Comparison of ENCODE assay signal across 1 cellular context in genomic region chr2:98795903-98796676, GRCh38.
TF ChIP-seq lines count a peak whose summit lies in the region.

No MANE protein-coding gene starts in this region.

TF ChIP-seq in HepG2, 621 proteins besides CTCF, POLR2A, EP300 and RAD21 (continued from another document and continues in another):
- TF ChIP-seq ZBTB2 (CRISPR knock-in tag; IDR thresholded peaks at IDR 0.05; ENCODE audit: low read depth) (0 out of 2 replicates have a peak, but pooled peaks have one; percentile 39), ZSCAN12 (CRISPR knock-in tag; IDR thresholded peaks at IDR 0.05) (0 out of 2 replicates have a peak, but pooled peaks have one; percentile 12), MAX (IDR thresholded peaks at IDR 0.05) (peak; percentile 93), ZNF317 (CRISPR knock-in tag; IDR thresholded peaks at IDR 0.05) (peak; percentile 58; the same call in 1 of the 2 replicates), GTF2F1 (IDR thresholded peaks at IDR 0.05; ENCODE audit: low read length) (0 out of 2 replicates have a peak, but pooled peaks have one; percentile 36), NFE2L1 (CRISPR knock-in tag; IDR thresholded peaks at IDR 0.05; ENCODE audit: borderline replicate concordance) (no peak), KLF15 (CRISPR knock-in tag; IDR thresholded peaks at IDR 0.05; ENCODE audit: borderline replicate concordance) (no peak), TERF1 (CRISPR knock-in tag; IDR thresholded peaks at IDR 0.05) (no peak), ZNF710 (CRISPR knock-in tag; IDR thresholded peaks at IDR 0.05; ENCODE audit: borderline replicate concordance) (peak; percentile 88; the same call in 1 of the 2 replicates), TEAD3 (CRISPR knock-in tag; optimal IDR thresholded peaks at IDR 0.05; ENCODE audit: borderline replicate concordance) (peak; percentile 93), MNT (IDR thresholded peaks at IDR 0.05) (peak; percentile 52), ZBTB21 (CRISPR knock-in tag; IDR thresholded peaks at IDR 0.05) (peak; percentile 70; the same call in 1 of the 2 replicates), JUND (CRISPR knock-in tag; IDR thresholded peaks at IDR 0.05) (peak; percentile 73; the same call in 1 of the 2 replicates), REST (IDR thresholded peaks at IDR 0.05; ENCODE audit: borderline replicate concordance in 1 of 2, low read depth in 1 of 2, low read length in 2 of 2) (peak in 1 of 2 experiments; percentile 55; a peak in 1 of 4 replicates), HNRNPUL1 (IDR thresholded peaks at IDR 0.05; ENCODE audit: low read depth, low read length) (no peak), ZBTB33 (CRISPR knock-in tag; IDR thresholded peaks at IDR 0.05) (peak; percentile 86), HOXA3 (CRISPR knock-in tag; IDR thresholded peaks at IDR 0.05) (peak; percentile 92), AKAP8 (CRISPR knock-in tag; IDR thresholded peaks at IDR 0.05) (peak; percentile 86; the same call in 1 of the 2 replicates), EHMT2 (IDR thresholded peaks at IDR 0.05; ENCODE audit: borderline replicate concordance, low read depth, low read length) (peak; percentile 79; the same call in 1 of the 2 replicates), KDM6A (CRISPR knock-in tag; IDR thresholded peaks at IDR 0.05; ENCODE audit: low read depth) (peak; percentile 94), HMG20B (CRISPR knock-in tag; conservative IDR thresholded peaks at IDR 0.05) (peak; percentile 88), CEBPB (IDR thresholded peaks at IDR 0.05; ENCODE audit: borderline replicate concordance, low read depth, low read length) (peak; percentile 96), ZNF891 (CRISPR knock-in tag; IDR thresholded peaks at IDR 0.05) (peak; percentile 77; the same call in 1 of the 2 replicates), SIX4 (CRISPR knock-in tag; IDR thresholded peaks at IDR 0.05) (peak; percentile 77), FIP1L1 (IDR thresholded peaks at IDR 0.05; ENCODE audit: borderline replicate concordance, insufficient read depth, low read depth, low read length) (no peak), PHF5A (CRISPR knock-in tag; IDR thresholded peaks at IDR 0.05; ENCODE audit: low read depth, unreplicated experiment) (peak; percentile 23), FOXA1 (IDR thresholded peaks at IDR 0.05) (no peak), FOXA1 (CRISPR knock-in tag; IDR thresholded peaks at IDR 0.05) (peak; percentile 83), MEF2D (CRISPR knock-in tag; IDR thresholded peaks at IDR 0.05) (no peak; the same call in none of the 2 replicates), SNAI1 (CRISPR knock-in tag; IDR thresholded peaks at IDR 0.05; ENCODE audit: borderline replicate concordance) (peak; percentile 91; the same call in 1 of the 2 replicates), ZNF629 (CRISPR knock-in tag; conservative IDR thresholded peaks at IDR 0.05) (0 out of 2 replicates have a peak, but pooled peaks have one; percentile 43), HOMEZ (CRISPR knock-in tag; IDR thresholded peaks at IDR 0.05; ENCODE audit: low read depth) (peak; percentile 78; the same call in 1 of the 2 replicates), NFYB (CRISPR knock-in tag; IDR thresholded peaks at IDR 0.05) (no peak), TGIF2 (CRISPR knock-in tag; IDR thresholded peaks at IDR 0.05) (peak; percentile 71), ZNF577 (CRISPR knock-in tag; IDR thresholded peaks at IDR 0.05; ENCODE audit: borderline replicate concordance, low read depth) (no peak), ZNF274 (CRISPR knock-in tag; IDR thresholded peaks at IDR 0.05) (peak; percentile 68; the same call in 1 of the 2 replicates), YEATS2 (CRISPR knock-in tag; IDR thresholded peaks at IDR 0.05; ENCODE audit: borderline replicate concordance) (peak; percentile 84), ZNF704 (CRISPR knock-in tag; IDR thresholded peaks at IDR 0.05; ENCODE audit: borderline replicate concordance) (no peak), ZNF670 (CRISPR knock-in tag; IDR thresholded peaks at IDR 0.05; ENCODE audit: borderline replicate concordance) (peak; percentile 80; the same call in 1 of the 2 replicates), MAFF (IDR thresholded peaks at IDR 0.05; ENCODE audit: low read depth, low read length) (peak; percentile 25; the same call in 1 of the 2 replicates), RFXANK (CRISPR knock-in tag; IDR thresholded peaks at IDR 0.05) (peak; percentile 90), POGK (CRISPR knock-in tag; conservative IDR thresholded peaks at IDR 0.05) (peak; percentile 88), ZNF768 (CRISPR knock-in tag; IDR thresholded peaks at IDR 0.05) (peak; percentile 27; the same call in 1 of the 2 replicates), ZNF709 (CRISPR knock-in tag; IDR thresholded peaks at IDR 0.05) (no peak), MTF1 (CRISPR knock-in tag; IDR thresholded peaks at IDR 0.05) (no peak), DMAP1 (CRISPR knock-in tag; IDR thresholded peaks at IDR 0.05) (peak; percentile 92), PRMT3 (CRISPR knock-in tag; IDR thresholded peaks at IDR 0.05; ENCODE audit: borderline replicate concordance, low read depth) (peak; percentile 91; the same call in 1 of the 2 replicates), NONO (IDR thresholded peaks at IDR 0.05) (no peak), NONO (CRISPR knock-in tag; conservative IDR thresholded peaks at IDR 0.05) (peak; percentile 92), ZNF460 (CRISPR knock-in tag; IDR thresholded peaks at IDR 0.05; ENCODE audit: borderline replicate concordance) (peak; percentile 59; the same call in 1 of the 2 replicates), RARG (CRISPR knock-in tag; IDR thresholded peaks at IDR 0.05; ENCODE audit: low read depth) (no peak)
